Comparison of ENCODE assay signal across 1 cellular context in the genomic region with DNA sequence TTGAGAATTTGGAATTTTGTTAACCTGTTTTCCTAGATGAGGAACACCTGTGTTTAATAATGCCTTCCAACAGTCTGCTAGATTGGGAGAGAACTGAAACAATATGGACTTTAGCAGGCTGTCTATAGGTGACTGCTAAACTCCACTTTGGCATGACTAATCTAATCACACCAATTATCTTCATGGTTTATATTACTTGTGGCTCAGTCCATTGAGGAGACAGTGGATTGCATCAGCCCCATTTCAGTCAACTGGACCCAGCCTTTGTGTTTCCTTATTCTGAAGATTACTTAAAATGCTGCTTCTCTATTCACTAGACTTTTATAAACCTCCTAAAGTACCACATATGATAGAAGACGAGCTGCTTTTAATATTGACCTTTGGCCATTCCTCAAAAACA.
TF ChIP-seq lines count a peak whose summit lies in the region.

No MANE protein-coding gene starts in this region.

TF ChIP-seq in GM12878, 131 proteins besides CTCF, POLR2A, EP300 and RAD21 (continued from another document):
- TF ChIP-seq, protein P1, sequence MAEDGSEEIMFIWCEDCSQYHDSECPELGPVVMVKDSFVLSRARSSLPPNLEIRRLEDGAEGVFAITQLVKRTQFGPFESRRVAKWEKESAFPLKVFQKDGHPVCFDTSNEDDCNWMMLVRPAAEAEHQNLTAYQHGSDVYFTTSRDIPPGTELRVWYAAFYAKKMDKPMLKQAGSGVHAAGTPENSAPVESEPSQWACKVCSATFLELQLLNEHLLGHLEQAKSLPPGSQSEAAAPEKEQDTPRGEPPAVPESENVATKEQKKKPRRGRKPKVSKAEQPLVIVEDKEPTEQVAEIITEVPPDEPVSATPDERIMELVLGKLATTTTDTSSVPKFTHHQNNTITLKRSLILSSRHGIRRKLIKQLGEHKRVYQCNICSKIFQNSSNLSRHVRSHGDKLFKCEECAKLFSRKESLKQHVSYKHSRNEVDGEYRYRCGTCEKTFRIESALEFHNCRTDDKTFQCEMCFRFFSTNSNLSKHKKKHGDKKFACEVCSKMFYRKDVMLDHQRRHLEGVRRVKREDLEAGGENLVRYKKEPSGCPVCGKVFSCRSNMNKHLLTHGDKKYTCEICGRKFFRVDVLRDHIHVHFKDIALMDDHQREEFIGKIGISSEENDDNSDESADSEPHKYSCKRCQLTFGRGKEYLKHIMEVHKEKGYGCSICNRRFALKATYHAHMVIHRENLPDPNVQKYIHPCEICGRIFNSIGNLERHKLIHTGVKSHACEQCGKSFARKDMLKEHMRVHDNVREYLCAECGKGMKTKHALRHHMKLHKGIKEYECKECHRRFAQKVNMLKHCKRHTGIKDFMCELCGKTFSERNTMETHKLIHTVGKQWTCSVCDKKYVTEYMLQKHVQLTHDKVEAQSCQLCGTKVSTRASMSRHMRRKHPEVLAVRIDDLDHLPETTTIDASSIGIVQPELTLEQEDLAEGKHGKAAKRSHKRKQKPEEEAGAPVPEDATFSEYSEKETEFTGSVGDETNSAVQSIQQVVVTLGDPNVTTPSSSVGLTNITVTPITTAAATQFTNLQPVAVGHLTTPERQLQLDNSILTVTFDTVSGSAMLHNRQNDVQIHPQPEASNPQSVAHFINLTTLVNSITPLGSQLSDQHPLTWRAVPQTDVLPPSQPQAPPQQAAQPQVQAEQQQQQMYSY (CRISPR knock-in tag; IDR thresholded peaks at IDR 0.05) = no peak
- TF ChIP-seq HDGF (IDR thresholded peaks at IDR 0.05) = no peak
